Comparison of ENCODE assay signal across 22 cellular contexts in the genomic region with DNA sequence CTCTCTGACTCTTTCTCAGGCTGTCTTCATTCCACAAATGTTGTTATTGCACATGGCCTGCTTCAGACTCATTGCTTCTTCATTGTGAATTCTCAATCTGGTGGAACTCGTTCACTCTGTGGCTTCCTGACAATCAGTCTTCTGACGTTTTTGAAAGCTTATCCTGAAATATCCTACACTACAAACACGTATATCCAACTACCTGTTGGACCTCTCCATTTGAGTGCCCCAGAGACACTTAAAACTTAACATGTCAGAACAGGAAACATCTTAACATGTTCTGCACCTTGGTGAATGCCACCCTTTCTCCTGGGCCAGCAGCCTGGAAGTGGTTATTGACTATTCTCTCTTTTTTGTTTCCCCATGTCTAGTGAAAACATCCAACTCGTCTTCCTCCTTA.
"Had no signal": no experiment of that assay in that cellular context is flagged by ENCODE, and none has a peak within 500 bp of the region (broad histone marks: within the 10 kb centered on the region; RNA-seq: fewer than 3 reads in every experiment).

No MANE protein-coding gene starts in this region.

- H3K4me3 Mint-ChIP-seq: activated naive CD8-positive, alpha-beta T cell; mesothelial cell of epicardium; natural killer cell; T-cell; T-helper 2 cell treated with Interferon-gamma antibody and Interleukin-4, amounts not matched to agents 5 μg/mL and 100 μg/mL, for 36 hours had no signal

- H3K27ac Mint-ChIP-seq: activated naive CD8-positive, alpha-beta T cell; mesothelial cell of epicardium; natural killer cell; T-cell; T-helper 2 cell treated with Interferon-gamma antibody and Interleukin-4, amounts not matched to agents 5 μg/mL and 100 μg/mL, for 36 hours had no signal

- H3K4me3 ChIP-seq: adrenal gland, ascending aorta, breast epithelium, coronary artery, lung, ovary, prostate gland, spleen, thoracic aorta, upper lobe of right lung had no signal

- H3K4me1 Mint-ChIP-seq: natural killer cell had no signal

- H3K4me1 ChIP-seq: adrenal gland, ascending aorta, breast epithelium, prostate gland, upper lobe of right lung had no signal

- H3K9me3 ChIP-seq: adrenal gland, ascending aorta, breast epithelium, ovary, prostate gland, spleen, thoracic aorta, upper lobe of right lung had no signal

- DNase-seq: activated CD4-positive, CD25-positive, alpha-beta regulatory T cell treated with anti-CD3 and anti-CD28 coated beads, Interleukin-2, amount 50 U/mL, for 72 hours; activated T-cell treated with anti-CD3 and anti-CD28 coated beads, Interleukin-2, amount 50 U/mL, for 1 hour; adrenal gland; natural killer cell; ovary; spleen; stimulated activated CD4-positive, alpha-beta T cell treated with anti-CD3 and anti-CD28 coated beads, Interleukin-4, amount 100 ng/mL, for 24 hours; stimulated activated naive CD4-positive, alpha-beta T cell treated with Interleukin-2 at 50 U/mL for 16 hours; T-cell; upper lobe of right lung; WERI-Rb-1 had no signal

- H3K36me3 Mint-ChIP-seq: natural killer cell had no signal

- H3K36me3 ChIP-seq: adrenal gland, ascending aorta, breast epithelium, ovary, prostate gland, spleen, thoracic aorta, upper lobe of right lung, WERI-Rb-1 had no signal

- H3K27me3 ChIP-seq: adrenal gland, ascending aorta, breast epithelium, ovary, spleen, upper lobe of right lung had no signal

- H3K27ac ChIP-seq: adrenal gland, ascending aorta, breast epithelium, coronary artery, ovary, prostate gland, spleen, thoracic aorta, upper lobe of right lung, WERI-Rb-1 had no signal

- ATAC-seq: left lobe of liver, natural killer cell, T-cell, upper lobe of right lung had no signal

- H3K9me3 Mint-ChIP-seq: natural killer cell; T-helper 2 cell treated with Interferon-gamma antibody and Interleukin-4, amounts not matched to agents 5 μg/mL and 100 μg/mL, for 36 hours had no signal

- H3K27me3 Mint-ChIP-seq: activated naive CD8-positive, alpha-beta T cell; activated T-helper 17 cell treated with anti-CD3 and anti-CD28 coated beads, Interleukin-2, amount 50 U/mL, for 72 hours; T-cell had no signal
